Comparison of ENCODE assay signal across 23 cellular contexts in genomic region chrX:51878056-51878455, GRCh38.
"Had no signal": no experiment of that assay in that cellular context is flagged by ENCODE, and none has a peak within 500 bp of the region (broad histone marks: within the 10 kb centered on the region; RNA-seq: fewer than 3 reads in every experiment).

No MANE protein-coding gene starts in this region.

- H3K27me3 ChIP-seq: SJSA1 had no signal

- H3K27ac Mint-ChIP-seq: IgD-negative memory B cell had no signal

- H3K9me3 ChIP-seq: SJSA1 had no signal

- H3K36me3 Mint-ChIP-seq: IgD-negative memory B cell had no signal

- ATAC-seq: K562 had no signal

- H3K9me3 Mint-ChIP-seq: IgD-negative memory B cell had no signal

- H3K4me1 ChIP-seq: SJSA1 had no signal

- H3K4me3 Mint-ChIP-seq: IgD-negative memory B cell had no signal

- H3K36me3 ChIP-seq: SJSA1 had no signal

- H3K9ac ChIP-seq: KMS-11 had no signal

- H3K4me2 ChIP-seq: KMS-11 had no signal

- FAIRE-seq: HTR-8/SVneo, K562, RCC 7860 had no signal

- H3K27ac ChIP-seq: HL-60, KMS-11, SJSA1, SK-N-MC had no signal

- DNase-seq: Kasumi-1, MM.1S, NCI-H1092 treated with DMSO at 0.1 percent for 48 hours, NCI-H1436, NCI-H187, NCI-H2029, NCI-H2081 treated with DMSO at 0.1 percent for 48 hours, NCI-H2171, NCI-H345, NCI-H446 treated with DMSO at 0.1 percent for 48 hours, NCI-H510A treated with DMSO at 0.1 percent for 48 hours, NCI-H526, Right ventricle myocardium superior, RPMI8226, SIG-M5 had no signal

- H3K4me3 ChIP-seq: K562, SJSA1, SK-N-MC had no signal
